10 cellular contexts compared by ENCODE assay signal in genomic region chr19:46791944-46792343, GRCh38. TPM values are rescaled to one million over a fixed set of nuclear protein-coding genes. Genes with fewer than 3 reads are reported as not detected.
DNase-seq lines count a peak whose midpoint lies in the region; ATAC-seq, FAIRE-seq and TF ChIP-seq lines count a peak whose summit lies in the region.
"Had no signal": no experiment of that assay in that cellular context is flagged by ENCODE, and none has a peak within 500 bp of the region (broad histone marks: within the 10 kb centered on the region; RNA-seq: fewer than 3 reads in every experiment).

No MANE protein-coding gene starts in this region.

- H3K36me3 Mint-ChIP-seq in GM23338 (ENCODE audit: low read depth), result peaks cover 7% of the 10 kb centered on the region

- H3K4me1 ChIP-seq in BLaER1 treated with 17β-estradiol and CSF1 and Interleukin-3, amounts not matched to agents 10 nM and 100 nM, result peaks cover 33 to 76% (median 68%) of the 10 kb centered on the region in 10 experiments
- H3K4me1 ChIP-seq in GM23338 (ENCODE audit: insufficient read depth), result no peaks in the 10 kb centered on the region

- TF ChIP-seq CTCF in GM23338 (conservative IDR thresholded peaks at IDR 0.05; ENCODE audit: low read depth in 2 of 2), result no peak

- H3K4me2 ChIP-seq in BLaER1 treated with 17β-estradiol and CSF1 and Interleukin-3, amounts not matched to agents 10 nM and 100 nM, result peak overlapping the region; percentile 47 to 85 (median 76)
- no peak overlapping the region for H3K4me2 ChIP-seq in GM23338

- no peaks in the 10 kb centered on the region for H3K9me2 ChIP-seq in GM23338 (ENCODE audit: insufficient read depth)

- peaks cover 6% of the 10 kb centered on the region; the same call in 2 of the 3 replicates for H3K4me1 Mint-ChIP-seq in GM23338

- H3K79me2 ChIP-seq in GM23338 (replicated peaks; ENCODE audit: insufficient read depth), result peaks cover 14% of the 10 kb centered on the region

- H3K9me3 Mint-ChIP-seq in GM23338, result 0 out of 3 replicates have a peak, but pooled peaks cover 4% of the 10 kb centered on the region

- H3K4me3 Mint-ChIP-seq in GM23338, result no peak overlapping the region

- peak overlapping the region in 9 of 11 experiments; percentile 23 to 89 (median 81); a peak in 18 of 22 replicates for H3K27ac ChIP-seq in BLaER1 treated with 17β-estradiol and CSF1 and Interleukin-3, amounts not matched to agents 10 nM and 100 nM
- H3K27ac ChIP-seq in GM23338 (ENCODE audit: low read depth), result no peak overlapping the region

- H3K9me3 ChIP-seq in BLaER1 treated with 17β-estradiol and CSF1 and Interleukin-3, amounts not matched to agents 10 nM and 100 nM (replicated peaks in 1 of 11), result no peaks in the 10 kb centered on the region

- no peak overlapping the region for H3K27ac Mint-ChIP-seq in GM23338

- H3K4me3 ChIP-seq in BLaER1 treated with 17β-estradiol and CSF1 and Interleukin-3, amounts not matched to agents 10 nM and 100 nM, result no peak overlapping the region
- no peak overlapping the region for H3K4me3 ChIP-seq in GM23338

- H4K20me1 ChIP-seq in BLaER1 treated with 17β-estradiol and CSF1 and Interleukin-3, amounts not matched to agents 10 nM and 100 nM, result peaks cover 0 to 14% (median 9%) of the 10 kb centered on the region in 11 experiments; a peak in 11 of 22 replicates
- H4K20me1 ChIP-seq in GM23338 (replicated peaks; ENCODE audit: insufficient read depth), result 0 out of 2 replicates have a peak, but pooled peaks cover 2% of the 10 kb centered on the region

- H3K36me3 ChIP-seq in BLaER1 treated with 17β-estradiol and CSF1 and Interleukin-3, amounts not matched to agents 10 nM and 100 nM, result no peaks in the 10 kb centered on the region
- no peaks in the 10 kb centered on the region for H3K36me3 ChIP-seq in GM23338 (ENCODE audit: insufficient read depth)

- DNase-seq in GM12891 (ENCODE audit: insufficient read length, low spot score) (no peak), SK-N-DZ (ENCODE audit: low spot score) (peak; percentile 33), NCI-H2081 (lab: John Stamatoyannopoulos, UW) (no peak), D341Med (ENCODE audit: low spot score) (no peak), NAMALWA (ENCODE audit: low spot score) (no peak), GM23338 (ENCODE audit: low spot score) (no peak)
- peak; percentile 16 for DNase-seq in effector CD4-positive, alpha-beta T cell
- DNase-seq: amygdala had no signal

- H3K27me3 Mint-ChIP-seq in GM23338 (ENCODE audit: insufficient read depth, low read depth, poor library complexity), result peaks cover 27% of the 10 kb centered on the region

- peak overlapping the region in 8 of 11 experiments; percentile 12 to 78 (median 61); a peak in 15 of 22 replicates for H3K9ac ChIP-seq in BLaER1 treated with 17β-estradiol and CSF1 and Interleukin-3, amounts not matched to agents 10 nM and 100 nM

- H3F3A ChIP-seq in GM23338 (replicated peaks; ENCODE audit: low read depth), result peaks cover 8% of the 10 kb centered on the region; the same call in 1 of the 2 replicates

- peak; percentile 59 for FAIRE-seq in GM12891 (lab: Jason Lieb, UNC)
- FAIRE-seq: TTC549 had no signal

- no peaks in the 10 kb centered on the region; a peak in 1 of 22 replicates for H3K27me3 ChIP-seq in BLaER1 treated with 17β-estradiol and CSF1 and Interleukin-3, amounts not matched to agents 10 nM and 100 nM
- H3K27me3 ChIP-seq in GM23338 (ENCODE audit: insufficient read depth), result peaks cover 6% of the 10 kb centered on the region

- TF ChIP-seq POLR2A in GM12891 (IDR thresholded peaks at IDR 0.05; ENCODE audit: low read depth, low read length), result no peak

- ATAC-seq in GM23338, result no peak

- H2AFZ ChIP-seq in GM23338, result no peak overlapping the region

TF ChIP-seq in GM12891, 5 proteins besides CTCF, POLR2A, EP300 and RAD21:
- TF ChIP-seq PAX5 (IDR thresholded peaks at IDR 0.05; ENCODE audit: insufficient read depth, low read length, severe bottlenecking), result no peak
- peak; percentile 51; the same call in 1 of the 2 replicates for TF ChIP-seq SPI1 (IDR thresholded peaks at IDR 0.05; ENCODE audit: low read depth, low read length)
- TF ChIP-seq POLR2AphosphoS5 (IDR thresholded peaks at IDR 0.05; ENCODE audit: low read depth, low read length), result no peak

TF ChIP-seq in GM23338, 12 proteins besides CTCF, POLR2A, EP300 and RAD21 (continues in another document):
- TF ChIP-seq NANOG (IDR thresholded peaks at IDR 0.05; ENCODE audit: borderline replicate concordance), result no peak
- no peak for TF ChIP-seq EZH2 (IDR thresholded peaks at IDR 0.05; ENCODE audit: low read depth, unreplicated experiment)
- no peak for TF ChIP-seq REST (IDR thresholded peaks at IDR 0.05; ENCODE audit: unreplicated experiment)

RNA-seq across cellular contexts. Expression of gene SLC1A5, which starts 3.5 kb away (rescaled TPM):
- polyA plus RNA-seq in GM12891 (2012; ENCODE audit: low read depth, missing spikeins), result 46.9 TPM
- polyA plus RNA-seq in SK-N-DZ (2014; cell fraction: cytosol; rRNA removed), result 66.6 and 78.1 TPM in 2 replicates
- 30.3 and 33.5 TPM in 2 replicates for polyA plus RNA-seq in SK-N-DZ (2014; cell fraction: nucleus; rRNA removed)
- 249 and 272 TPM in 2 replicates for total RNA-seq in GM23338 (2014; rRNA removed; shearing (Covaris generic))
- 103 and 109 TPM in 2 replicates for polyA plus RNA-seq in GM23338 (2016; fragmentation: Nextera tagmentation; extraction: Ambion mirVana)

RNA-seq across cellular contexts. Expression of gene STRN4, which starts 45.7 kb away (rescaled TPM):
- 27.3 TPM for polyA plus RNA-seq in GM12891 (2012; ENCODE audit: low read depth, missing spikeins)
- polyA plus RNA-seq in SK-N-DZ (2014; cell fraction: cytosol; rRNA removed), result 85.9 and 92.5 TPM in 2 replicates
- polyA plus RNA-seq in SK-N-DZ (2014; cell fraction: nucleus; rRNA removed), result 108 and 111 TPM in 2 replicates
- total RNA-seq in GM23338 (2014; rRNA removed; shearing (Covaris generic)), result 131 and 140 TPM in 2 replicates
- 58.0 and 62.1 TPM in 2 replicates for polyA plus RNA-seq in GM23338 (2016; fragmentation: Nextera tagmentation; extraction: Ambion mirVana)

RNA-seq across cellular contexts. Expression of gene FKRP, which starts 46.1 kb away (rescaled TPM):
- polyA plus RNA-seq in GM12891 (2012; ENCODE audit: low read depth, missing spikeins), result 7.9 TPM
- 10.1 and 19.0 TPM in 2 replicates for polyA plus RNA-seq in SK-N-DZ (2014; cell fraction: cytosol; rRNA removed)
- polyA plus RNA-seq in SK-N-DZ (2014; cell fraction: nucleus; rRNA removed), result 8.9 and 12.5 TPM in 2 replicates
- total RNA-seq in GM23338 (2014; rRNA removed; shearing (Covaris generic)), result 25.5 and 31.9 TPM in 2 replicates
- 8.9 and 11.5 TPM in 2 replicates for polyA plus RNA-seq in GM23338 (2016; fragmentation: Nextera tagmentation; extraction: Ambion mirVana)

RNA-seq across cellular contexts. Expression of gene AP2S1, which starts 58.7 kb away (rescaled TPM):
- 103 TPM for polyA plus RNA-seq in GM12891 (2012; ENCODE audit: low read depth, missing spikeins)
- polyA plus RNA-seq in SK-N-DZ (2014; cell fraction: cytosol; rRNA removed), result 56.7 and 71.7 TPM in 2 replicates
- 38.9 and 43.7 TPM in 2 replicates for polyA plus RNA-seq in SK-N-DZ (2014; cell fraction: nucleus; rRNA removed)
- total RNA-seq in GM23338 (2014; rRNA removed; shearing (Covaris generic)), result 115 and 140 TPM in 2 replicates
- polyA plus RNA-seq in GM23338 (2016; fragmentation: Nextera tagmentation; extraction: Ambion mirVana), result 278 and 299 TPM in 2 replicates

Comparison
In these comparisons a context has a peak if more than half of its experiments do, and no peak if none do; other contexts are left out.
1. DNase-seq: peak in SK-N-DZ (single experiment) and effector CD4-positive, alpha-beta T cell (single experiment); none in GM12891 (single experiment), NCI-H2081 (0 of 2), D341Med (single experiment), NAMALWA (single experiment) and GM23338 (single experiment).